Comparison of ENCODE assay signal across 8 cellular contexts in genomic region chr17:4997302-4998026, GRCh38.
DNase-seq lines count a peak whose midpoint lies in the region; ATAC-seq lines count a peak whose summit lies in the region.

A gene with protein sequence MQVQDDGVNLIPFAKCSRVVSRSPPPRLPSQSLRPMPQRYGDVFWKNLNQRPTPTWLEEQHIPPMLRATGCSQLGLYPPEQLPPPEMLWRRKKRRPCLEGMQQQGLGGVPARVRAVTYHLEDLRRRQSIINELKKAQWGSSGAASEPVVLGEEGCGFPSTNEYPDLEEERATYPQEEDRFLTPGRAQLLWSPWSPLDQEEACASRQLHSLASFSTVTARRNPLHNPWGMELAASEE (minus strand): TSS chr17:4997522. CDS start chr17:4994437, 3,085 bp downstream.
Gene KIF1C, plus strand, starts transcription at chr17:4997950. Its CDS starts 2,297 bp downstream, at chr17:5000247.

- DNase-seq in AG08395 (ENCODE audit: low spot score) (peak; percentile 98), NCI-H226 (peak; percentile 80), cerebellar cortex (ENCODE audit: low spot score) (peak; percentile 92), kidney glomerular epithelial cell (lab: John Stamatoyannopoulos, UW) (peak; percentile 84)
- peak; percentile 93 for DNase-seq in activated CD4-positive, CD25-positive, alpha-beta regulatory T cell treated with anti-CD3 and anti-CD28 coated beads, Interleukin-2, amount 50 U/mL, for 72 hours
- peak; percentile 84 to 88 for DNase-seq in stimulated activated CD4-positive, alpha-beta T cell treated with anti-CD3 and anti-CD28 coated beads, Interleukin-15, amount 100 ng/mL, for 48 hours (ENCODE audit: low read depth in 2 of 2)

- ATAC-seq in GM18870 (IDR thresholded peaks at IDR 0.05; ENCODE audit: unreplicated experiment) = peak; percentile 64
- ATAC-seq in HG03103 (IDR thresholded peaks at IDR 0.05; ENCODE audit: low read depth, unreplicated experiment) = peak; percentile 66

Comparison
In these comparisons a context has a peak if more than half of its experiments do, and no peak if none do; other contexts are left out.
1. Peak in every context shown above with its lines: DNase-seq and ATAC-seq.